In genomic region chr1:1535298-1535988, GRCh38 we compare ENCODE assay signal across 15 cellular contexts. TPM values are rescaled to one million over a fixed set of nuclear protein-coding genes. Genes with fewer than 3 reads are reported as not detected.
DNase-seq lines count a peak whose midpoint lies in the region; ATAC-seq, FAIRE-seq and TF ChIP-seq lines count a peak whose summit lies in the region.
"Had no signal": no experiment of that assay in that cellular context is flagged by ENCODE, and none has a peak within 500 bp of the region (broad histone marks: within the 10 kb centered on the region; RNA-seq: fewer than 3 reads in every experiment).

No MANE protein-coding gene starts in this region.

- no peak overlapping the region for H3K4me2 ChIP-seq in HepG2 (ENCODE audit: low read depth, low read length)

- TF ChIP-seq EP300 in HepG2 (IDR thresholded peaks at IDR 0.05; ENCODE audit: low read depth in 2 of 2, low read length in 2 of 2) (no peak), HepG2 (CRISPR knock-in tag; IDR thresholded peaks at IDR 0.05; ENCODE audit: borderline replicate concordance) (no peak)

- no peaks in the 10 kb centered on the region for H4K20me1 ChIP-seq in HepG2 (ENCODE audit: insufficient read depth, low read length)

- H3K36me3 Mint-ChIP-seq in activated CD8-positive, alpha-beta memory T cell treated with anti-CD3 and anti-CD28 coated beads, Interleukin-2, amount 10 ng/mL, durations not matched to agents 7 days and 5 days: peaks cover 14% of the 10 kb centered on the region

- H3K9ac ChIP-seq in HepG2 (ENCODE audit: insufficient read depth, low read depth, low read length): no peak overlapping the region
- H3K9ac ChIP-seq: BLaER1 had no signal

- no peak for ATAC-seq in activated CD8-positive, alpha-beta memory T cell treated with anti-CD3 and anti-CD28 coated beads, Interleukin-2, amount 10 ng/mL, durations not matched to agents 7 days and 5 days
- ATAC-seq in HepG2: no peak
- ATAC-seq in GM21447 (IDR thresholded peaks at IDR 0.05; ENCODE audit: unreplicated experiment): no peak
- ATAC-seq in HG02870 (IDR thresholded peaks at IDR 0.05; ENCODE audit: unreplicated experiment): no peak

- no peaks in the 10 kb centered on the region for H3K4me1 Mint-ChIP-seq in activated CD8-positive, alpha-beta memory T cell treated with anti-CD3 and anti-CD28 coated beads, Interleukin-2, amount 10 ng/mL, durations not matched to agents 7 days and 5 days

- 95% methylated on average over 19 of the region's 58 CpGs for WGBS in HepG2 (ENCODE audit: low lambda C conversion rate)

- H3K36me3 ChIP-seq in HEK293 (ENCODE audit: control insufficient read depth in 2 of 2, insufficient read depth in 1 of 2, low read length in 2 of 2): peaks cover 0 to 54% of the 10 kb centered on the region in 2 experiments; a peak in 2 of 3 replicates
- H3K36me3 ChIP-seq in HepG2 (replicated peaks in 1 of 2; ENCODE audit: control insufficient read depth in 1 of 2, insufficient read depth in 2 of 2, low read length in 2 of 2): no peaks in the 10 kb centered on the region; a peak in 1 of 5 replicates

- FAIRE-seq in HepG2 (lab: Jason Lieb, UNC): no peak

- POLR2A ChIA-PET in HEK293 (lab: Yijun Ruan, JAX): interaction anchor here (0.5 kb wide), 1 partner anchor 48 kb away, joined by 3 read pairs; no protein-coding TSS in a partner anchor
- POLR2A ChIA-PET in HepG2 (lab: Yijun Ruan, JAX): no interaction called here

- H2AFZ ChIP-seq in HepG2 (ENCODE audit: low read length): no peak overlapping the region

- no peak for TF ChIP-seq POLR2A in HepG2 (IDR thresholded peaks at IDR 0.05; ENCODE audit: insufficient read depth in 1 of 2, low read depth in 2 of 2, low read length in 2 of 2)

- no peak overlapping the region for H3K4me3 ChIP-seq in HEK293 (ENCODE audit: low read depth, low read length)
- no peak overlapping the region for H3K4me3 ChIP-seq in HepG2 (replicated peaks in 1 of 3; ENCODE audit: insufficient read depth in 1 of 3, low read depth in 2 of 3, low read length in 3 of 3)
- H3K4me3 ChIP-seq: BLaER1 had no signal

- no peak overlapping the region for H3K4me3 Mint-ChIP-seq in activated CD8-positive, alpha-beta memory T cell treated with anti-CD3 and anti-CD28 coated beads, Interleukin-2, amount 10 ng/mL, durations not matched to agents 7 days and 5 days
- H3K4me3 Mint-ChIP-seq: CD8-positive, alpha-beta memory T cell had no signal

- CTCF ChIA-PET in activated CD8-positive, alpha-beta memory T cell treated with anti-CD3 and anti-CD28 coated beads, Interleukin-2, amount 10 ng/mL, durations not matched to agents 7 days and 5 days (lab: Charles Lee): no interaction called here
- CTCF ChIA-PET in HEK293 (lab: Yijun Ruan, JAX): no interaction called here
- CTCF ChIA-PET in HepG2 (lab: Yijun Ruan, JAX; ENCODE audit: low intra/inter-chr PET ratio, low total read pairs): no interaction called here

- H3K27me3 Mint-ChIP-seq in activated CD8-positive, alpha-beta memory T cell treated with anti-CD3 and anti-CD28 coated beads, Interleukin-2, amount 10 ng/mL, durations not matched to agents 7 days and 5 days: no peaks in the 10 kb centered on the region
- H3K27me3 Mint-ChIP-seq: CD8-positive, alpha-beta memory T cell had no signal

- no peak overlapping the region for H3K27ac ChIP-seq in HEK293 (ENCODE audit: extremely low read depth, low read depth, low read length)
- H3K27ac ChIP-seq in HepG2 (ENCODE audit: extremely low read length, insufficient read depth, low read length): no peak overlapping the region
- H3K27ac ChIP-seq: 22Rv1 had no signal

- H3K27ac Mint-ChIP-seq in activated CD8-positive, alpha-beta memory T cell treated with anti-CD3 and anti-CD28 coated beads, Interleukin-2, amount 10 ng/mL, durations not matched to agents 7 days and 5 days: no peak overlapping the region
- H3K27ac Mint-ChIP-seq: CD8-positive, alpha-beta memory T cell had no signal

- TF ChIP-seq CTCF in HEK293 (tag by site-specific recombination; IDR thresholded peaks at IDR 0.05): no peak
- TF ChIP-seq CTCF in HepG2 (CRISPR knock-in tag; IDR thresholded peaks at IDR 0.05): no peak

- in situ Hi-C loops in HepG2 (cut with HindIII; ENCODE audit: extremely low pct_ligation_motif_present, low pct_unique_long_range_greater_than_20kb) (no loop called here), G401 (cut with HindIII; ENCODE audit: low sequenced_read_pairs) (no loop called here)

- BruUV-seq in HepG2 (replicated peaks; lab: Mats Ljungman, UMichigan): no TSS peak

- no peaks in the 10 kb centered on the region for H3K79me2 ChIP-seq in HepG2 (ENCODE audit: insufficient read depth, low read length)

- H3K27me3 ChIP-seq in HepG2 (ENCODE audit: control insufficient read depth in 1 of 2, insufficient read depth in 2 of 2, low read length in 2 of 2): no peaks in the 10 kb centered on the region

- DNase-seq in activated CD8-positive, alpha-beta memory T cell treated with anti-CD3 and anti-CD28 coated beads, Interleukin-2, amount 50 U/mL, for 48 hours: peak; percentile 52
- no peak for DNase-seq in activated CD8-positive, alpha-beta memory T cell treated with anti-CD3 and anti-CD28 coated beads, Interleukin-2, amount 10 ng/mL, durations not matched to agents 7 days and 5 days
- DNase-seq in AG08395 (ENCODE audit: low spot score): peak; percentile 1
- no peak for DNase-seq in HepG2 (ENCODE audit: low spot score)
- DNase-seq in G401 (ENCODE audit: low spot score): no peak
- DNase-seq: AML-193; Caco-2; CD8-positive, alpha-beta memory T cell; DMS53 had no signal

- TF ChIP-seq RAD21 in HepG2 (CRISPR knock-in tag; IDR thresholded peaks at IDR 0.05): no peak

- intact Hi-C loops in HepG2 (cut with micrococcal nuclease; ENCODE audit: unreplicated experiment): no loop called here

- H3K4me1 ChIP-seq in HEK293 (ENCODE audit: control insufficient read depth, insufficient read depth, low read length) (no peaks in the 10 kb centered on the region), HepG2 (ENCODE audit: insufficient read depth, low read length) (no peaks in the 10 kb centered on the region)
- H3K4me1 ChIP-seq: Caco-2 had no signal

- H3K9me3 Mint-ChIP-seq in activated CD8-positive, alpha-beta memory T cell treated with anti-CD3 and anti-CD28 coated beads, Interleukin-2, amount 10 ng/mL, durations not matched to agents 7 days and 5 days (ENCODE audit: low read depth): peaks cover 5% of the 10 kb centered on the region

- H3K9me3 ChIP-seq in HEK293 (ENCODE audit: control insufficient read depth, insufficient read depth, low read depth, low read length): no peaks in the 10 kb centered on the region
- no peaks in the 10 kb centered on the region for H3K9me3 ChIP-seq in HepG2 (ENCODE audit: low read length)
- H3K9me3 ChIP-seq: Caco-2 had no signal

RNA-seq across cellular contexts. Expression of gene TMEM240, which starts 5.0 kb away (rescaled TPM):
- under 1 TPM; 0.38 to 0.61 TPM for total RNA-seq in activated CD8-positive, alpha-beta memory T cell treated with anti-CD3 and anti-CD28 coated beads, Interleukin-2, amount 10 ng/mL, durations not matched to agents 7 days and 5 days
- total RNA-seq in HepG2 (2016; rRNA removed; fragmentation: Illumina TruSeq; extraction: Trizol): not detected in 2 replicates
- total RNA-seq in HepG2 (2016; cell fraction: cytosol; rRNA removed; fragmentation: Illumina TruSeq; extraction: Trizol; ENCODE audit: low read depth): not detected in 2 replicates
- total RNA-seq in HepG2 (2016; cell fraction: insoluble cytoplasmic fraction; rRNA removed; fragmentation: Illumina TruSeq; extraction: Trizol): not detected in 2 replicates
- total RNA-seq in HepG2 (2016; cell fraction: membrane; rRNA removed; fragmentation: Illumina TruSeq; extraction: Trizol): not detected in 2 replicates
- not detected in 2 replicates for total RNA-seq in HepG2 (2016; cell fraction: nucleus; rRNA removed; fragmentation: Illumina TruSeq; extraction: Trizol)
- polyA plus RNA-seq in HepG2 (2011; rRNA removed): 0.17 and 0.21 TPM in 2 replicates
- polyA plus RNA-seq in HepG2 (2011; cell fraction: cytosol; rRNA removed): 0.17 TPM in 1 of 2 replicates, not detected in the other
- 3.9 and 4.5 TPM in 2 replicates for polyA plus RNA-seq in HepG2 (2011; cell fraction: nucleus; rRNA removed)
- 0.58 and 1.1 TPM in 2 replicates for polyA plus RNA-seq in HepG2 (2012)
- polyA plus RNA-seq in HepG2 (2016; cell fraction: cytosol; fragmentation: Illumina TruSeq; extraction: Trizol; ENCODE audit: low read depth): not detected in 2 replicates
- 0.34 TPM in 1 of 2 replicates, not detected in the other for polyA plus RNA-seq in HepG2 (2016; cell fraction: insoluble cytoplasmic fraction; fragmentation: Illumina TruSeq; extraction: Trizol; ENCODE audit: low read depth)
- polyA plus RNA-seq in HepG2 (2016; cell fraction: membrane; fragmentation: Illumina TruSeq; extraction: Trizol; ENCODE audit: low read depth): not detected in 2 replicates
- polyA plus RNA-seq in HepG2 (2016; cell fraction: nucleus; fragmentation: Illumina TruSeq; extraction: Trizol; ENCODE audit: insufficient read depth, low read depth): 0.90 TPM in 1 of 2 replicates, not detected in the other
- not detected in 2 replicates for polyA minus RNA-seq in HepG2 (2011; rRNA and poly(A)+ RNA removed; ENCODE audit: low replicate concordance)
- polyA minus RNA-seq in HepG2 (2011; cell fraction: cytosol; rRNA and poly(A)+ RNA removed): not detected in 2 replicates
- polyA minus RNA-seq in HepG2 (2011; cell fraction: nucleus; rRNA and poly(A)+ RNA removed): not detected in 2 replicates
- 1.1 TPM in 1 of 2 replicates, not detected in the other for total RNA-seq in G401 (2014; rRNA removed; shearing (Covaris generic))
- total RNA-seq: H4 had no signal
- polyA plus RNA-seq: CD8-positive, alpha-beta memory T cell had no signal

RNA-seq across cellular contexts. Expression of gene ATAD3A, which starts 23.5 kb away (rescaled TPM):
- total RNA-seq in activated CD8-positive, alpha-beta memory T cell treated with anti-CD3 and anti-CD28 coated beads, Interleukin-2, amount 10 ng/mL, durations not matched to agents 7 days and 5 days: 10 to 100 TPM; 45.1 to 58.9 TPM
- 33.4 and 49.0 TPM in 2 replicates for total RNA-seq in HepG2 (2016; rRNA removed; fragmentation: Illumina TruSeq; extraction: Trizol)
- 18.2 and 18.9 TPM in 2 replicates for total RNA-seq in HepG2 (2016; cell fraction: cytosol; rRNA removed; fragmentation: Illumina TruSeq; extraction: Trizol; ENCODE audit: low read depth)
- total RNA-seq in HepG2 (2016; cell fraction: insoluble cytoplasmic fraction; rRNA removed; fragmentation: Illumina TruSeq; extraction: Trizol): 27.6 and 52.7 TPM in 2 replicates
- 38.0 and 38.8 TPM in 2 replicates for total RNA-seq in HepG2 (2016; cell fraction: membrane; rRNA removed; fragmentation: Illumina TruSeq; extraction: Trizol)
- total RNA-seq in HepG2 (2016; cell fraction: nucleus; rRNA removed; fragmentation: Illumina TruSeq; extraction: Trizol): 30.1 and 34.5 TPM in 2 replicates
- polyA plus RNA-seq in HepG2 (2011; rRNA removed): 10.6 and 15.5 TPM in 2 replicates
- polyA plus RNA-seq in HepG2 (2011; cell fraction: cytosol; rRNA removed): 11.1 and 18.2 TPM in 2 replicates
- 45.2 and 49.3 TPM in 2 replicates for polyA plus RNA-seq in HepG2 (2011; cell fraction: nucleus; rRNA removed)
- polyA plus RNA-seq in HepG2 (2012): 12.6 and 17.3 TPM in 2 replicates
- polyA plus RNA-seq in HepG2 (2016; cell fraction: cytosol; fragmentation: Illumina TruSeq; extraction: Trizol; ENCODE audit: low read depth): 19.2 and 20.9 TPM in 2 replicates
- 33.0 and 40.7 TPM in 2 replicates for polyA plus RNA-seq in HepG2 (2016; cell fraction: insoluble cytoplasmic fraction; fragmentation: Illumina TruSeq; extraction: Trizol; ENCODE audit: low read depth)
- polyA plus RNA-seq in HepG2 (2016; cell fraction: membrane; fragmentation: Illumina TruSeq; extraction: Trizol; ENCODE audit: low read depth): 30.9 and 31.4 TPM in 2 replicates
- 80.5 and 96.5 TPM in 2 replicates for polyA plus RNA-seq in HepG2 (2016; cell fraction: nucleus; fragmentation: Illumina TruSeq; extraction: Trizol; ENCODE audit: insufficient read depth, low read depth)
- polyA minus RNA-seq in HepG2 (2011; rRNA and poly(A)+ RNA removed; ENCODE audit: low replicate concordance): 21.9 and 37.5 TPM in 2 replicates
- 11.0 and 16.1 TPM in 2 replicates for polyA minus RNA-seq in HepG2 (2011; cell fraction: cytosol; rRNA and poly(A)+ RNA removed)
- 8.6 and 10.7 TPM in 2 replicates for polyA minus RNA-seq in HepG2 (2011; cell fraction: nucleus; rRNA and poly(A)+ RNA removed)
- total RNA-seq in G401 (2014; rRNA removed; shearing (Covaris generic)): 88.6 and 111 TPM in 2 replicates

RNA-seq across cellular contexts. Expression of gene SSU72, which starts 39.2 kb away (rescaled TPM):
- total RNA-seq in activated CD8-positive, alpha-beta memory T cell treated with anti-CD3 and anti-CD28 coated beads, Interleukin-2, amount 10 ng/mL, durations not matched to agents 7 days and 5 days: 100 to 1,000 TPM; 114 to 132 TPM
- total RNA-seq in HepG2 (2016; rRNA removed; fragmentation: Illumina TruSeq; extraction: Trizol): 63.5 and 67.1 TPM in 2 replicates
- total RNA-seq in HepG2 (2016; cell fraction: cytosol; rRNA removed; fragmentation: Illumina TruSeq; extraction: Trizol; ENCODE audit: low read depth): 174 and 181 TPM in 2 replicates
- 55.4 and 71.0 TPM in 2 replicates for total RNA-seq in HepG2 (2016; cell fraction: insoluble cytoplasmic fraction; rRNA removed; fragmentation: Illumina TruSeq; extraction: Trizol)
- 205 and 206 TPM in 2 replicates for total RNA-seq in HepG2 (2016; cell fraction: membrane; rRNA removed; fragmentation: Illumina TruSeq; extraction: Trizol)
- 33.8 and 37.5 TPM in 2 replicates for total RNA-seq in HepG2 (2016; cell fraction: nucleus; rRNA removed; fragmentation: Illumina TruSeq; extraction: Trizol)
- 41.7 and 42.8 TPM in 2 replicates for polyA plus RNA-seq in HepG2 (2011; rRNA removed)
- 46.2 and 47.3 TPM in 2 replicates for polyA plus RNA-seq in HepG2 (2011; cell fraction: cytosol; rRNA removed)
- polyA plus RNA-seq in HepG2 (2011; cell fraction: nucleus; rRNA removed): 54.5 and 58.4 TPM in 2 replicates
- polyA plus RNA-seq in HepG2 (2012): 78.4 and 81.7 TPM in 2 replicates
- 402 and 408 TPM in 2 replicates for polyA plus RNA-seq in HepG2 (2016; cell fraction: cytosol; fragmentation: Illumina TruSeq; extraction: Trizol; ENCODE audit: low read depth)
- 95.7 and 105 TPM in 2 replicates for polyA plus RNA-seq in HepG2 (2016; cell fraction: insoluble cytoplasmic fraction; fragmentation: Illumina TruSeq; extraction: Trizol; ENCODE audit: low read depth)
- polyA plus RNA-seq in HepG2 (2016; cell fraction: membrane; fragmentation: Illumina TruSeq; extraction: Trizol; ENCODE audit: low read depth): 348 and 359 TPM in 2 replicates
- polyA plus RNA-seq in HepG2 (2016; cell fraction: nucleus; fragmentation: Illumina TruSeq; extraction: Trizol; ENCODE audit: insufficient read depth, low read depth): 88.7 and 92.0 TPM in 2 replicates
- 60.1 and 74.5 TPM in 2 replicates for polyA minus RNA-seq in HepG2 (2011; rRNA and poly(A)+ RNA removed; ENCODE audit: low replicate concordance)
- 44.8 and 47.0 TPM in 2 replicates for polyA minus RNA-seq in HepG2 (2011; cell fraction: cytosol; rRNA and poly(A)+ RNA removed)
- 35.7 and 37.5 TPM in 2 replicates for polyA minus RNA-seq in HepG2 (2011; cell fraction: nucleus; rRNA and poly(A)+ RNA removed)
- 145 and 169 TPM in 2 replicates for total RNA-seq in G401 (2014; rRNA removed; shearing (Covaris generic))

Comparison
In these comparisons a context has a peak if more than half of its experiments do, and no peak if none do; other contexts are left out.
1. DNase-seq: peak in activated CD8-positive, alpha-beta memory T cell treated with anti-CD3 and anti-CD28 coated beads, Interleukin-2, amount 50 U/mL, for 48 hours (single experiment) and AG08395 (single experiment); none in activated CD8-positive, alpha-beta memory T cell treated with anti-CD3 and anti-CD28 coated beads, Interleukin-2, amount 10 ng/mL, durations not matched to agents 7 days and 5 days (single experiment), HepG2 (single experiment) and G401 (single experiment).